26 cellular contexts compared by ENCODE assay signal in the genomic region with DNA sequence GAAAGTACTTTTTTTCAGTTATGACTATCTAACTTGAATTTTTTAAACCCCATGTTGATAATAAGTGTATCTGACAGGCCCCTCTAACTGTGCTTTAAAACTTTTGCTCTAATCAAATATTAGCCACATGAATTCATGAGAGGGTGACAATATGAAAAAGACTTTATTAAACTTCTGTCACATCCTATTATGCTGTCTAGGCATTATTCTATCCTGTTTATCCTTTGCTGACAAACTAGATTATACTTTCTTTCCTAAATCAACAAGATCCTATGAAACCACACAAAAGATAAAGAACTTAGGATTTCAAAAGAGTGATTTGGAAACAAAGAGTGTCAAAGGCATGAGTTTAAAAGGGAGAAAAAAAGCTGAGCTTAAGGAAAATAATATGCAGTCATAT. TPM values are rescaled to one million over a fixed set of nuclear protein-coding genes. Genes with fewer than 3 reads are reported as not detected.
DNase-seq lines count a peak whose midpoint lies in the region; ATAC-seq and TF ChIP-seq lines count a peak whose summit lies in the region.
"Had no signal": no experiment of that assay in that cellular context is flagged by ENCODE, and none has a peak within 500 bp of the region (broad histone marks: within the 10 kb centered on the region; RNA-seq: fewer than 3 reads in every experiment).

No MANE protein-coding gene starts in this region.

- no peak for ATAC-seq in thoracic aorta (ENCODE audit: insufficient number of reproducible peaks, low FRiP score, low read depth)
- ATAC-seq in activated CD4-positive, alpha-beta T cell treated with anti-CD3 and anti-CD28 coated beads for 36 hours = no peak
- ATAC-seq: GM12878 had no signal

- H3K36me3 ChIP-seq in ascending aorta = peaks cover 28 to 53% of the 10 kb centered on the region in 2 donors
- H3K36me3 ChIP-seq in thoracic aorta = peaks cover 50% of the 10 kb centered on the region
- H3K36me3 ChIP-seq: BE2C, BLaER1 had no signal

- intact Hi-C loops in ascending aorta (cut with DNase I) = no loop called here
- intact Hi-C loops in activated CD4-positive, alpha-beta T cell treated with anti-CD3 and anti-CD28 coated beads for 36 hours (cut with DNase I, micrococcal nuclease) = no loop called here

- peaks cover 68% of the 10 kb centered on the region for H3K36me3 Mint-ChIP-seq in chondrocyte (ENCODE audit: low read depth)
- no peaks in the 10 kb centered on the region for H3K36me3 Mint-ChIP-seq in activated CD4-positive, alpha-beta T cell treated with anti-CD3 and anti-CD28 coated beads for 36 hours (ENCODE audit: low read depth)
- H3K36me3 Mint-ChIP-seq: CD14-positive monocyte; CD4-positive, alpha-beta memory T cell; CD4-positive, CD25-positive, alpha-beta regulatory T cell; CD8-positive, alpha-beta memory T cell had no signal

- H3K9me3 Mint-ChIP-seq in chondrocyte (ENCODE audit: low read depth) = peaks cover 6% of the 10 kb centered on the region
- peaks cover 3% of the 10 kb centered on the region for H3K9me3 Mint-ChIP-seq in activated CD4-positive, alpha-beta T cell treated with anti-CD3 and anti-CD28 coated beads for 36 hours (ENCODE audit: low read depth)

- H3K4me3 Mint-ChIP-seq in chondrocyte (ENCODE audit: unreplicated experiment) = no peak overlapping the region
- no peak overlapping the region for H3K4me3 Mint-ChIP-seq in activated CD4-positive, alpha-beta T cell treated with anti-CD3 and anti-CD28 coated beads for 36 hours
- H3K4me3 Mint-ChIP-seq: CD14-positive monocyte; CD4-positive, alpha-beta memory T cell; CD4-positive, CD25-positive, alpha-beta regulatory T cell; CD8-positive, alpha-beta memory T cell had no signal

- DNase-seq in amniotic epithelial cell (ENCODE audit: low read depth) = peak; percentile 19
- no peak for DNase-seq in ascending aorta (ENCODE audit: low spot score in 2 of 2)
- no peak for DNase-seq in chondrocyte (ENCODE audit: low spot score)
- DNase-seq in thoracic aorta (ENCODE audit: low spot score) = no peak
- DNase-seq in RKO (ENCODE audit: low spot score) = no peak
- no peak for DNase-seq in activated CD4-positive, alpha-beta T cell treated with anti-CD3 and anti-CD28 coated beads for 36 hours
- DNase-seq in NCI-H1436 treated with DMSO at 0.1 percent for 48 hours (lab: John Stamatoyannopoulos, UW) = no peak
- DNase-seq: 8988T; ACHN; BE2C; C1 segment of cervical spinal cord; CD4-positive, alpha-beta memory T cell; CD4-positive, CD25-positive, alpha-beta regulatory T cell; CD8-positive, alpha-beta memory T cell; COR-L47; DMS 273 treated with DMSO at 0.1 percent for 48 hours; DMS153; DMS53; DMS79; DND-41; EL; GDM1 had no signal

- POLR2A ChIA-PET in activated CD4-positive, alpha-beta T cell treated with anti-CD3 and anti-CD28 coated beads for 36 hours (lab: Charles Lee) = no interaction called here

- CTCF ChIA-PET in activated CD4-positive, alpha-beta T cell treated with anti-CD3 and anti-CD28 coated beads for 36 hours (lab: Charles Lee) = no interaction called here

- no peak for TF ChIP-seq CTCF in ascending aorta (IDR thresholded peaks at IDR 0.05)
- no peak for TF ChIP-seq CTCF in chondrocyte (IDR thresholded peaks at IDR 0.05)
- TF ChIP-seq CTCF in thoracic aorta (IDR thresholded peaks at IDR 0.05) = no peak

- peak overlapping the region; percentile 9 for H3K27ac Mint-ChIP-seq in chondrocyte (ENCODE audit: unreplicated experiment)
- H3K27ac Mint-ChIP-seq in activated CD4-positive, alpha-beta T cell treated with anti-CD3 and anti-CD28 coated beads for 36 hours = no peak overlapping the region
- H3K27ac Mint-ChIP-seq: CD14-positive monocyte; CD4-positive, alpha-beta memory T cell; CD4-positive, CD25-positive, alpha-beta regulatory T cell; CD8-positive, alpha-beta memory T cell had no signal

- H3K4me1 ChIP-seq in ascending aorta (peaks cover 0 to 4% of the 10 kb centered on the region in 2 donors), thoracic aorta (ENCODE audit: control insufficient read depth in 1 of 2, low read depth in 2 of 2) (peaks cover 0 to 19% of the 10 kb centered on the region in 2 donors)
- H3K4me1 ChIP-seq: BE2C, BLaER1 had no signal

- no peaks in the 10 kb centered on the region for H3K9me3 ChIP-seq in ascending aorta
- no peaks in the 10 kb centered on the region for H3K9me3 ChIP-seq in thoracic aorta
- H3K9me3 ChIP-seq: BE2C, BLaER1 had no signal

- H3K4me1 Mint-ChIP-seq in chondrocyte (ENCODE audit: low read depth) = peaks cover 44% of the 10 kb centered on the region
- no peaks in the 10 kb centered on the region for H3K4me1 Mint-ChIP-seq in activated CD4-positive, alpha-beta T cell treated with anti-CD3 and anti-CD28 coated beads for 36 hours
- H3K4me1 Mint-ChIP-seq: CD14-positive monocyte; CD4-positive, alpha-beta memory T cell; CD4-positive, CD25-positive, alpha-beta regulatory T cell; CD8-positive, alpha-beta memory T cell had no signal

- H3K4me3 ChIP-seq in ascending aorta (no peak overlapping the region), thoracic aorta (no peak overlapping the region)
- H3K4me3 ChIP-seq: BLaER1, GM12878 had no signal

- no peaks in the 10 kb centered on the region for H3K27me3 Mint-ChIP-seq in chondrocyte (ENCODE audit: low read depth)
- H3K27me3 Mint-ChIP-seq in activated CD4-positive, alpha-beta T cell treated with anti-CD3 and anti-CD28 coated beads for 36 hours = peaks cover 2% of the 10 kb centered on the region
- H3K27me3 Mint-ChIP-seq: CD4-positive, alpha-beta memory T cell had no signal

- peak overlapping the region; percentile 42 to 67 for H3K27ac ChIP-seq in ascending aorta
- H3K27ac ChIP-seq in thoracic aorta = peak overlapping the region; percentile 56 to 60
- H3K27ac ChIP-seq: BLaER1 had no signal

- H3K27me3 ChIP-seq in ascending aorta (no peaks in the 10 kb centered on the region), thoracic aorta (replicated peaks; ENCODE audit: insufficient read depth) (no peaks in the 10 kb centered on the region)
- H3K27me3 ChIP-seq: BE2C, BLaER1 had no signal

RNA-seq across cellular contexts. Expression of gene ST6GAL2, which starts 57.8 kb away (rescaled TPM):
- total RNA-seq in ascending aorta = 55.5 TPM
- total RNA-seq in chondrocyte = 144 to 319 TPM (median 144 TPM) in 3 replicates
- 100 to 1,000 TPM in 1 of 2 donors, 10 to 100 TPM in 1; 71.1 to 900 TPM for total RNA-seq in thoracic aorta
- not detected for total RNA-seq in activated CD4-positive, alpha-beta T cell treated with anti-CD3 and anti-CD28 coated beads for 36 hours
- total RNA-seq: CD4-positive, alpha-beta memory T cell; CD8-positive, alpha-beta memory T cell; G401; GM12878 had no signal

Comparison
In these comparisons a context has a peak if more than half of its experiments do, and no peak if none do; other contexts are left out.
1. RNA of gene ST6GAL2, which starts 57.8 kb away (total RNA-seq): 71.1 to 900 TPM in thoracic aorta, 144 to 319 TPM in chondrocyte and 55.5 TPM in ascending aorta (single experiment); not detected in activated CD4-positive, alpha-beta T cell treated with anti-CD3 and anti-CD28 coated beads for 36 hours; every median in the first group is over 10 times any median in the second.